In genomic region chr12:108146035-108146893, GRCh38 we compare ENCODE assay signal across 21 cellular contexts. TPM values are rescaled to one million over a fixed set of nuclear protein-coding genes. Genes with fewer than 3 reads are reported as not detected.
"Had no signal": no experiment of that assay in that cellular context is flagged by ENCODE, and none has a peak within 500 bp of the region (broad histone marks: within the 10 kb centered on the region; RNA-seq: fewer than 3 reads in every experiment).

No MANE protein-coding gene starts in this region.

- H3K4me1 ChIP-seq: SJCRH30 had no signal

- H3K4me3 ChIP-seq: MG63, SJCRH30 had no signal

- DNase-seq: KBM-7, MG63, NCI-H1092 treated with DMSO at 0.1 percent for 48 hours, NCI-H1436, NCI-H187, NCI-H2029, NCI-H2081 treated with DMSO at 0.1 percent for 48 hours, NCI-H2171, NCI-H226, NCI-H446, NCI-H510A, NCI-H524 treated with DMSO at 0.1 percent for 48 hours, NCI-H69, NCI-H774, PC-3, SHP77 treated with DMSO at 0.1 percent for 48 hours, SJCRH30 had no signal

- H3K27ac ChIP-seq: RWPE1, SJCRH30 had no signal

- H3K27me3 ChIP-seq: MG63, SJCRH30 had no signal

- H3K9me3 ChIP-seq: MG63, SJCRH30 had no signal

- ATAC-seq: Panc1, PC-3 had no signal

- H3K36me3 ChIP-seq: MG63, SJCRH30 had no signal

RNA-seq across cellular contexts. Expression of gene WSCD2, which starts 17.2 kb away (rescaled TPM):
- total RNA-seq: HT-29, OCI-LY7, PC-3, SJCRH30 had no signal
